ENCODE assay signal across 8 cellular contexts in genomic region chr13:95676100-95676774, GRCh38. TPM values are rescaled to one million over a fixed set of nuclear protein-coding genes. Genes with fewer than 3 reads are reported as not detected.
DNase-seq lines count a peak whose midpoint lies in the region; ATAC-seq, FAIRE-seq and TF ChIP-seq lines count a peak whose summit lies in the region.

No MANE protein-coding gene starts in this region.

- peaks cover under 1% of the 10 kb centered on the region; the same call in 1 of the 2 replicates for H3K9me3 ChIP-seq in NT2/D1 (ENCODE audit: insufficient read depth, low read length)

- H3K27ac ChIP-seq in 22Rv1, result peak overlapping the region; percentile 83
- H3K27ac ChIP-seq in angular gyrus (ENCODE audit: low read depth, low read length), result peak overlapping the region; percentile 74

- ATAC-seq in HG03103 (IDR thresholded peaks at IDR 0.05; ENCODE audit: low read depth, unreplicated experiment), result peak; percentile 11

- DNase-seq in GM12891 (ENCODE audit: insufficient read length, low spot score), result no peak
- no peak for DNase-seq in NT2/D1 (ENCODE audit: low read depth, low spot score)
- DNase-seq in stimulated activated CD8-positive, alpha-beta memory T cell treated with anti-CD3 and anti-CD28 coated beads, Interleukin-4, amount 100 ng/mL, for 48 hours, result peak; percentile 32
- DNase-seq in NCI-H1048 (lab: John Stamatoyannopoulos, UW), result no peak

- H3K4me3 ChIP-seq in NT2/D1 (ENCODE audit: insufficient read length, low read depth), result peak overlapping the region; percentile 74

- FAIRE-seq in GM12891 (lab: Jason Lieb, UNC) (no peak), islet of Langerhans (lab: Jason Lieb, UNC) (peak; percentile 64)

- no peak for TF ChIP-seq CTCF in 22Rv1 (IDR thresholded peaks at IDR 0.05)

- H3K4me1 ChIP-seq in NT2/D1 (ENCODE audit: insufficient read depth, insufficient read length), result no peaks in the 10 kb centered on the region

- H3K9ac ChIP-seq in NT2/D1 (ENCODE audit: insufficient read length, low read depth), result peak overlapping the region; percentile 76

- no peaks in the 10 kb centered on the region for H3K27me3 ChIP-seq in NT2/D1 (ENCODE audit: insufficient read depth, insufficient read length)

- H3K36me3 ChIP-seq in NT2/D1 (ENCODE audit: insufficient read depth, insufficient read length, low read length), result no peaks in the 10 kb centered on the region

- no peak; the same call in 1 of the 2 replicates for TF ChIP-seq POLR2A in GM12891 (IDR thresholded peaks at IDR 0.05; ENCODE audit: low read depth, low read length)

TF ChIP-seq in GM12891, 5 proteins besides CTCF, POLR2A, EP300 and RAD21:
- TF ChIP-seq SPI1 (IDR thresholded peaks at IDR 0.05; ENCODE audit: low read depth, low read length) (peak; percentile 38; the same call in 1 of the 2 replicates), POU2F2 (IDR thresholded peaks at IDR 0.05; ENCODE audit: low read depth, low read length) (no peak)

RNA-seq across cellular contexts. Expression of gene DNAJC3, which starts 0.7 kb away (rescaled TPM):
- polyA plus RNA-seq in GM12891 (2012; ENCODE audit: low read depth, missing spikeins), result 8.9 TPM

RNA-seq across cellular contexts. Expression of gene DZIP1, which starts 31.7 kb away (rescaled TPM):
- polyA plus RNA-seq in GM12891 (2012; ENCODE audit: low read depth, missing spikeins), result 1.3 TPM
